20 cellular contexts compared by ENCODE assay signal in the genomic region with DNA sequence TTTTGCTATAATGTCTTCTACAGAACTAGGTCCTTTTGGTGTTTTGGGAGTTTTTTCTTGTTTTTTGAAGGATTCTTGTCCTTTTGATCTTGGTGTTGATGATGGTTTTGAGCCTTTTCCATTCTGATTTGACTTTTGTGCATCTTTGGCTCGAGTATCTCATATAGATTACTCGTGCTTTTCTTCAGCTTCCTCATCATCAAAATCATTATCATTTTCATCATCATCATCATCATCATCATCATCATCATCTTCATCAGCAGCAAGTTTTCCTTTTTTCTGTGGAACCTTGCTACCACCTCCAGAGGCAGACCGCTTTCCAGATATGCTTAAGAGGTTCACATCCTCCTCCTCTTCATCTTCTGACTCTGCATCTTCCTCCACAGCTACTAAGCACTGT.
A peak's percentile ranks its signal among the peaks of the same experiment; 100 is the strongest.
DNase-seq lines count a peak whose midpoint lies in the region; ATAC-seq and TF ChIP-seq lines count a peak whose summit lies in the region.
"Had no signal": no experiment of that assay in that cellular context is flagged by ENCODE, and none has a peak within 500 bp of the region (broad histone marks: within the 10 kb centered on the region; RNA-seq: fewer than 3 reads in every experiment).

No MANE protein-coding gene starts in this region.

- H3K27ac ChIP-seq in DND-41 (ENCODE audit: low read length) (no peak overlapping the region), HEK293 (ENCODE audit: extremely low read depth, low read depth, low read length) (no peak overlapping the region)
- H3K27ac ChIP-seq: 22Rv1, A549, BLaER1 had no signal

- H4K20me1 ChIP-seq in DND-41 (ENCODE audit: insufficient read depth, low read length) = no peaks in the 10 kb centered on the region
- H4K20me1 ChIP-seq: BLaER1 had no signal

- no peak overlapping the region for H3K9ac ChIP-seq in DND-41 (ENCODE audit: low read depth, low read length)
- H3K9ac ChIP-seq: BLaER1 had no signal

- no peak overlapping the region for H3K4me2 ChIP-seq in DND-41 (ENCODE audit: insufficient read depth, low read length)
- H3K4me2 ChIP-seq: A549, BLaER1 had no signal

- peak overlapping the region; percentile 19; the same call in 1 of the 2 replicates for H2AFZ ChIP-seq in DND-41 (ENCODE audit: low read depth, low read length)

- TF ChIP-seq CTCF in DND-41 (IDR thresholded peaks at IDR 0.05; ENCODE audit: borderline replicate concordance, extremely low read depth, low read length, poor library complexity, severe bottlenecking) (no peak), HEK293 (tag by site-specific recombination; IDR thresholded peaks at IDR 0.05) (no peak)

- POLR2A ChIA-PET in HEK293 (lab: Yijun Ruan, JAX) = no interaction called here

- H3K4me3 Mint-ChIP-seq in activated naive CD4-positive, alpha-beta T cell treated with anti-CD3 and anti-CD28 coated beads, Interleukin-2, amount 50 U/mL, for 24 hours = no peak overlapping the region
- H3K4me3 Mint-ChIP-seq: CD14-positive monocyte; CD4-positive, alpha-beta memory T cell; CD4-positive, CD25-positive, alpha-beta regulatory T cell; CD8-positive, alpha-beta memory T cell had no signal

- H3K4me3 ChIP-seq in DND-41 (ENCODE audit: low read depth in 1 of 2, low read length in 2 of 2) (no peak overlapping the region), HEK293 (ENCODE audit: low read depth, low read length) (no peak overlapping the region)
- H3K4me3 ChIP-seq: A549, BLaER1 had no signal

- peaks cover 5% of the 10 kb centered on the region for H3K9me3 Mint-ChIP-seq in activated naive CD4-positive, alpha-beta T cell treated with anti-CD3 and anti-CD28 coated beads, Interleukin-2, amount 50 U/mL, for 24 hours
- H3K9me3 Mint-ChIP-seq in activated naive CD4-positive, alpha-beta T cell treated with anti-CD3 and anti-CD28 coated beads, Interleukin-2, amount 50 U/mL, for 72 hours = peaks cover 0 to 18% of the 10 kb centered on the region in 2 donors
- H3K9me3 Mint-ChIP-seq: CD4-positive, alpha-beta memory T cell; CD8-positive, alpha-beta memory T cell had no signal

- peak overlapping the region; percentile 47 for H3K27ac Mint-ChIP-seq in activated naive CD4-positive, alpha-beta T cell treated with anti-CD3 and anti-CD28 coated beads, Interleukin-2, amount 50 U/mL, for 24 hours
- no peak overlapping the region for H3K27ac Mint-ChIP-seq in activated naive CD4-positive, alpha-beta T cell treated with anti-CD3 and anti-CD28 coated beads, Interleukin-2, amount 50 U/mL, for 72 hours
- H3K27ac Mint-ChIP-seq: CD14-positive monocyte; CD4-positive, CD25-positive, alpha-beta regulatory T cell had no signal

- no peaks in the 10 kb centered on the region for H3K27me3 Mint-ChIP-seq in activated naive CD4-positive, alpha-beta T cell treated with anti-CD3 and anti-CD28 coated beads, Interleukin-2, amount 50 U/mL, for 24 hours
- H3K27me3 Mint-ChIP-seq: CD4-positive, alpha-beta memory T cell; CD4-positive, CD25-positive, alpha-beta regulatory T cell; CD8-positive, alpha-beta memory T cell had no signal

- H3K4me1 Mint-ChIP-seq in activated naive CD4-positive, alpha-beta T cell treated with anti-CD3 and anti-CD28 coated beads, Interleukin-2, amount 50 U/mL, for 24 hours = peaks cover 46% of the 10 kb centered on the region
- H3K4me1 Mint-ChIP-seq: CD14-positive monocyte had no signal

- peaks cover 4% of the 10 kb centered on the region for H3K9me3 ChIP-seq in DND-41 (ENCODE audit: insufficient read depth, low read length, severe bottlenecking)
- no peaks in the 10 kb centered on the region for H3K9me3 ChIP-seq in HEK293 (ENCODE audit: control insufficient read depth, insufficient read depth, low read depth, low read length)
- H3K9me3 ChIP-seq: A549, BE2C had no signal

- H3K4me1 ChIP-seq in DND-41 (ENCODE audit: insufficient read depth, low read length) = no peaks in the 10 kb centered on the region
- no peaks in the 10 kb centered on the region for H3K4me1 ChIP-seq in HEK293 (ENCODE audit: control insufficient read depth, insufficient read depth, low read length)
- H3K4me1 ChIP-seq: A549, BE2C, BLaER1 had no signal

- H3K36me3 ChIP-seq in DND-41 (ENCODE audit: insufficient read depth, low read length) = no peaks in the 10 kb centered on the region
- no peaks in the 10 kb centered on the region for H3K36me3 ChIP-seq in HEK293 (ENCODE audit: control insufficient read depth in 2 of 2, insufficient read depth in 1 of 2, low read length in 2 of 2)
- H3K36me3 ChIP-seq: BE2C, BLaER1 had no signal

- no peak for DNase-seq in activated naive CD4-positive, alpha-beta T cell treated with anti-CD3 and anti-CD28 coated beads, Interleukin-2, amount 50 U/mL, for 72 hours (ENCODE audit: low spot score in 2 of 2)
- DNase-seq in DND-41 (no peak), AML-193 (lab: John Stamatoyannopoulos, UW) (no peak)
- DNase-seq: BE2C; C1 segment of cervical spinal cord; CD4-positive, alpha-beta memory T cell; CD4-positive, CD25-positive, alpha-beta regulatory T cell; CD8-positive, alpha-beta memory T cell; COR-L47; DMS 273 treated with DMSO at 0.1 percent for 48 hours; DMS153; DMS53; DMS79; GF-D8 had no signal

- ATAC-seq in activated naive CD4-positive, alpha-beta T cell treated with anti-CD3 and anti-CD28 coated beads, Interleukin-2, amount 50 U/mL, for 72 hours = no peak
- ATAC-seq in DND-41 (ENCODE audit: insufficient read depth, low read depth) = no peak
- ATAC-seq: A549 had no signal

- no peaks in the 10 kb centered on the region for H3K79me2 ChIP-seq in DND-41 (ENCODE audit: insufficient read depth, low read length)

- CTCF ChIA-PET in HEK293 (lab: Yijun Ruan, JAX) = no interaction called here

- no peaks in the 10 kb centered on the region for H3K27me3 ChIP-seq in DND-41 (ENCODE audit: insufficient read depth, low read length, poor library complexity)
- H3K27me3 ChIP-seq: BLaER1 had no signal

- peaks cover 11% of the 10 kb centered on the region for H3K36me3 Mint-ChIP-seq in activated naive CD4-positive, alpha-beta T cell treated with anti-CD3 and anti-CD28 coated beads, Interleukin-2, amount 50 U/mL, for 24 hours
- H3K36me3 Mint-ChIP-seq in activated naive CD4-positive, alpha-beta T cell treated with anti-CD3 and anti-CD28 coated beads, Interleukin-2, amount 50 U/mL, for 72 hours = peaks cover 4 to 47% of the 10 kb centered on the region in 2 donors
- H3K36me3 Mint-ChIP-seq: CD14-positive monocyte had no signal

TF ChIP-seq in HEK293, 187 proteins besides CTCF, POLR2A, EP300 and RAD21:
- TF ChIP-seq, protein P1, sequence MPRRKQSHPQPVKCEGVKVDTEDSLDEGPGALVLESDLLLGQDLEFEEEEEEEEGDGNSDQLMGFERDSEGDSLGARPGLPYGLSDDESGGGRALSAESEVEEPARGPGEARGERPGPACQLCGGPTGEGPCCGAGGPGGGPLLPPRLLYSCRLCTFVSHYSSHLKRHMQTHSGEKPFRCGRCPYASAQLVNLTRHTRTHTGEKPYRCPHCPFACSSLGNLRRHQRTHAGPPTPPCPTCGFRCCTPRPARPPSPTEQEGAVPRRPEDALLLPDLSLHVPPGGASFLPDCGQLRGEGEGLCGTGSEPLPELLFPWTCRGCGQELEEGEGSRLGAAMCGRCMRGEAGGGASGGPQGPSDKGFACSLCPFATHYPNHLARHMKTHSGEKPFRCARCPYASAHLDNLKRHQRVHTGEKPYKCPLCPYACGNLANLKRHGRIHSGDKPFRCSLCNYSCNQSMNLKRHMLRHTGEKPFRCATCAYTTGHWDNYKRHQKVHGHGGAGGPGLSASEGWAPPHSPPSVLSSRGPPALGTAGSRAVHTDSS (tag by site-specific recombination; IDR thresholded peaks at IDR 0.05) = peak; percentile 86
- TF ChIP-seq ZNF837 (tag by site-specific recombination; IDR thresholded peaks at IDR 0.05) (no peak), YY1 (tag by site-specific recombination; IDR thresholded peaks at IDR 0.05) (no peak)
